In genomic region chr16:20851601-20852000, GRCh38 we compare ENCODE assay signal across 1 cellular context.
A peak's percentile ranks its signal among the peaks of the same experiment; 100 is the strongest.
TF ChIP-seq lines count a peak whose summit lies in the region.

No MANE protein-coding gene starts in this region.

TF ChIP-seq in IMR-90, 13 proteins besides CTCF, POLR2A, EP300 and RAD21:
- peak; percentile 31; the same call in 1 of the 2 replicates for TF ChIP-seq SMC3 (IDR thresholded peaks at IDR 0.05; ENCODE audit: low read depth, low read length)
- peak; percentile 97 for TF ChIP-seq CEBPB (IDR thresholded peaks at IDR 0.05; ENCODE audit: low read depth, low read length)
- TF ChIP-seq BHLHE40 (IDR thresholded peaks at IDR 0.05; ENCODE audit: low read depth, low read length): no peak; the same call in 1 of the 2 replicates
- TF ChIP-seq MAZ (IDR thresholded peaks at IDR 0.05; ENCODE audit: borderline replicate concordance, low read depth, low read length): peak; percentile 46; the same call in 1 of the 2 replicates
- no peak for TF ChIP-seq RCOR1 (IDR thresholded peaks at IDR 0.05; ENCODE audit: insufficient replicate concordance, low read length)
